Comparison of ENCODE assay signal across 25 cellular contexts in genomic region chr1:219542828-219543518, GRCh38.
DNase-seq lines count a peak whose midpoint lies in the region; ATAC-seq and TF ChIP-seq lines count a peak whose summit lies in the region.
"Had no signal": no experiment of that assay in that cellular context is flagged by ENCODE, and none has a peak within 500 bp of the region (broad histone marks: within the 10 kb centered on the region; RNA-seq: fewer than 3 reads in every experiment).

No MANE protein-coding gene starts in this region.

- in situ Hi-C loops in HAP-1 (cut with MboI; ENCODE audit: low sequenced_read_pairs) = no loop called here

- H3K4me3 ChIP-seq in AG10803 (ENCODE audit: low read length) (no peak overlapping the region), HAP-1 (no peak overlapping the region)
- H3K4me3 ChIP-seq: A549, BLaER1, K562, left ventricle myocardium inferior had no signal

- TF ChIP-seq CTCF in AG10803 (conservative IDR thresholded peaks at IDR 0.05; ENCODE audit: low read length) = no peak

- no peaks in the 10 kb centered on the region for H3K9me3 ChIP-seq in HAP-1
- H3K9me3 ChIP-seq: A549, left ventricle myocardium inferior had no signal

- peaks cover 20% of the 10 kb centered on the region for H3K4me1 ChIP-seq in HAP-1
- H3K4me1 ChIP-seq: BLaER1, left ventricle myocardium inferior had no signal

- DNase-seq in AG10803 (ENCODE audit: low read depth) = peak; percentile 27
- DNase-seq in LoVo (ENCODE audit: low spot score) = peak; percentile 23
- DNase-seq in astrocyte of the hippocampus (ENCODE audit: low read depth, low spot score) = peak; percentile 73
- DNase-seq in iris pigment epithelial cell (ENCODE audit: low read depth) = peak; percentile 62
- DNase-seq in HAP-1 (ENCODE audit: low spot score in 2 of 2) = no peak
- DNase-seq in stimulated activated CD4-positive, alpha-beta T cell treated with anti-CD3 and anti-CD28 coated beads, Interleukin-15, amount 100 ng/mL, for 24 hours = no peak
- DNase-seq in occipital lobe (lab: John Stamatoyannopoulos, UW) = no peak
- DNase-seq: activated CD4-positive, alpha-beta T cell treated with anti-CD3 and anti-CD28 coated beads for 1 hour; activated naive CD4-positive, alpha-beta T cell treated with anti-CD3 and anti-CD28 coated beads for 36 hours; activated T-cell treated with anti-CD3 and anti-CD28 coated beads, Interleukin-2, amount 50 U/mL, for 4 hours; aorta; COR-L47; DMS79 treated with DMSO at 0.1 percent for 48 hours; H7; head of caudate nucleus; left ventricle myocardium inferior; MV-4-11; NCI-H1694; NCI-H2171 treated with DMSO at 0.1 percent for 48 hours; NCI-H69 had no signal

- H3K27me3 ChIP-seq in HAP-1 (ENCODE audit: low read depth) = no peaks in the 10 kb centered on the region
- H3K27me3 ChIP-seq: BLaER1 had no signal

- H3K36me3 ChIP-seq in HAP-1 (replicated peaks) = no peaks in the 10 kb centered on the region
- H3K36me3 ChIP-seq: BLaER1, left ventricle myocardium inferior had no signal

- ATAC-seq in HG02623 (IDR thresholded peaks at IDR 0.05; ENCODE audit: unreplicated experiment) = no peak
- ATAC-seq: A549; activated T-cell treated with anti-CD3 and anti-CD28 coated beads, Interleukin-2, amount 50 U/mL, for 4 hours; K562; sciatic nerve had no signal

Comparison
In these comparisons a context has a peak if more than half of its experiments do, and no peak if none do; other contexts are left out.
1. DNase-seq: peak in AG10803 (single experiment), LoVo (single experiment), astrocyte of the hippocampus (single experiment) and iris pigment epithelial cell (single experiment); none in HAP-1 (0 of 2), stimulated activated CD4-positive, alpha-beta T cell treated with anti-CD3 and anti-CD28 coated beads, Interleukin-15, amount 100 ng/mL, for 24 hours (single experiment) and occipital lobe (single experiment).